In the genomic region with DNA sequence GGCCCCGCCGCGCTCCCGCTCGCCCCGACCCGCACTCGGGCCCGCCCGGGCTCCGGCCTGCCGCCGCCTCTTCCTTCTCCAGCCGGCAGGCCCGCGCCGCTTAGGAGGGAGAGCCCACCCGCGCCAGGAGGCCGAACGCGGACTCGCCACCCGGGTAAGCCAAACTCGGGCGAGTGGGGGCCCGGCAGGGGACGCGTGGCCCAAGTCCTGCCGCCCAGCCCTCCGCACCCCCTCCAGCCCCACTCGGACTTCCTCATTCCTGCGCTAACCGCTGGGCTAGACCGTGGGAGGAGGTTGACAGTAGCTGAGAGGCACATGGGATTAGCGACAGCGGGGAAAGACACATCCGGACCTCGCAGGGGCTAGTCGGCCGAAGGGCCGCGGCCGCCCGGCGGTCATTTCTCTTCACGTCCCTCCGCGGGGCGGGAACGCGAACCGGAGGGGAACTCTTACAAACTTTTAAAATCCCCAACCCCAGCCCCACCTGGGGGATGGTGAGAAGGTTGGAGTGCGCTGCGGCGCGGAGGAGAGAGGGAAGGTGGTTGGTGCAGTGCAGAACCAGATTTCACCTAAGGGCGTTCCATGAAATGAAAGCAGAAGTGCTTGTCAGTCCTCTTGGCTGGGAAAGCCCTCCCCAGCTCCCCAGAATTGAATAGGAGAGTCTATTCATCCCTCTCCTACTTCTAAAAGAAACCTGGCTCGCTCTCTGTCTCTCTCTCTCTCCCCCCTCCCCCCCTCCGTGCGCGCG, we compare ENCODE assay signal across 8 cellular contexts. TPM values are rescaled to one million over a fixed set of nuclear protein-coding genes. Genes with fewer than 3 reads are reported as not detected.
A peak's percentile ranks its signal among the peaks of the same experiment; 100 is the strongest.
DNase-seq lines count a peak whose midpoint lies in the region; ATAC-seq and TF ChIP-seq lines count a peak whose summit lies in the region.

No MANE protein-coding gene starts in this region.

- peak overlapping the region; percentile 95 for H3K27ac Mint-ChIP-seq in activated CD4-positive, alpha-beta memory T cell treated with anti-CD3 and anti-CD28 coated beads for 36 hours

- intact Hi-C loops in activated CD4-positive, alpha-beta memory T cell treated with anti-CD3 and anti-CD28 coated beads for 36 hours (cut with micrococcal nuclease), result loop anchor here (1.0 to 5.0 kb wide), 10 partner anchors 17 to 575 kb away; a partner anchor contains a TSS

- no peaks in the 10 kb centered on the region for H3K27me3 Mint-ChIP-seq in activated CD4-positive, alpha-beta memory T cell treated with anti-CD3 and anti-CD28 coated beads for 36 hours

- in situ Hi-C loops in GM18951 (cut with MboI; ENCODE audit: low sequenced_read_pairs, unreplicated experiment), result no loop called here

- 0 to 1% methylated on average over 59 to 63 of the region's 63 CpGs for WGBS in lung, 2 donors

- H3K4me3 ChIP-seq in lung, result peak overlapping the region; percentile 90

- H3K36me3 Mint-ChIP-seq in activated CD4-positive, alpha-beta memory T cell treated with anti-CD3 and anti-CD28 coated beads for 36 hours, result peaks cover 25% of the 10 kb centered on the region

- TF ChIP-seq CTCF in AG09319 (IDR thresholded peaks at IDR 0.05; ENCODE audit: low read depth, low read length) (no peak), lung (IDR thresholded peaks at IDR 0.05; ENCODE audit: control extremely low read depth, extremely low read depth) (no peak)

- H3K27me3 ChIP-seq in lung (ENCODE audit: control insufficient read depth, insufficient read depth), result no peaks in the 10 kb centered on the region

- CTCF ChIA-PET in activated CD4-positive, alpha-beta memory T cell treated with anti-CD3 and anti-CD28 coated beads for 36 hours (lab: Charles Lee), result interaction anchor here (0.6 to 1.5 kb wide), 3 partner anchors 18 to 124 kb away, joined by 3 read pairs; no protein-coding TSS in a partner anchor

- peak; percentile 37 for DNase-seq in AG09319 (ENCODE audit: extremely low read depth, low read depth)
- DNase-seq in NCI-H526 treated with DMSO at 0.1 percent for 48 hours (lab: John Stamatoyannopoulos, UW), result peak; percentile 54
- DNase-seq in activated CD4-positive, alpha-beta memory T cell treated with anti-CD3 and anti-CD28 coated beads for 36 hours, result peak; percentile 80
- DNase-seq in ecto neural progenitor cell (ENCODE audit: low spot score), result peak; percentile 83
- peak; percentile 90 for DNase-seq in lung (ENCODE audit: low spot score)
- DNase-seq in stimulated activated CD4-positive, alpha-beta T cell treated with anti-CD3 and anti-CD28 coated beads, TNF-alpha, amount 100 ng/mL, for 48 hours (ENCODE audit: low read depth in 3 of 3), result peak; percentile 31 to 48 (median 32)

- H3K27ac ChIP-seq in lung (ENCODE audit: low read depth in 1 of 2, low read length in 1 of 2), result peak overlapping the region; percentile 99

- peak; percentile 45 for ATAC-seq in HG03139 (IDR thresholded peaks at IDR 0.05; ENCODE audit: unreplicated experiment)
- ATAC-seq in lung (ENCODE audit: insufficient read depth, low FRiP score), result peak; percentile 89

- no peaks in the 10 kb centered on the region for H3K9me3 ChIP-seq in lung (ENCODE audit: control insufficient read depth in 2 of 2, insufficient read depth in 1 of 2, low read length in 1 of 2)

- H3K4me1 Mint-ChIP-seq in activated CD4-positive, alpha-beta memory T cell treated with anti-CD3 and anti-CD28 coated beads for 36 hours (ENCODE audit: low read depth), result peaks cover 28% of the 10 kb centered on the region

- peaks cover 0 to 16% of the 10 kb centered on the region in 2 donors for H3K4me1 ChIP-seq in lung (ENCODE audit: control insufficient read depth in 2 of 2, insufficient read depth in 2 of 2, low read length in 2 of 2)

- peak overlapping the region; percentile 94 for H3K4me3 Mint-ChIP-seq in activated CD4-positive, alpha-beta memory T cell treated with anti-CD3 and anti-CD28 coated beads for 36 hours

- POLR2A ChIA-PET in activated CD4-positive, alpha-beta memory T cell treated with anti-CD3 and anti-CD28 coated beads for 36 hours (lab: Charles Lee), result interaction anchor here (0.6 to 3.3 kb wide), 12 partner anchors 10 to 326 kb away, joined by 3 to 12 read pairs (median 6); a partner anchor contains a TSS

- TF ChIP-seq POLR2A in GM18951 (IDR thresholded peaks at IDR 0.05; ENCODE audit: extremely low read depth, insufficient read depth, insufficient read length), result peak; percentile 44

- no peaks in the 10 kb centered on the region for H3K36me3 ChIP-seq in lung (ENCODE audit: control insufficient read depth in 2 of 2, insufficient read depth in 2 of 2, low read length in 2 of 2)

- peaks cover 7% of the 10 kb centered on the region for H3K9me3 Mint-ChIP-seq in activated CD4-positive, alpha-beta memory T cell treated with anti-CD3 and anti-CD28 coated beads for 36 hours

RNA-seq across cellular contexts. Expression of a gene that starts 0.7 kb away (rescaled TPM):
- total RNA-seq in activated CD4-positive, alpha-beta memory T cell treated with anti-CD3 and anti-CD28 coated beads for 36 hours, result 100 to 1,000 TPM; 122 to 133 TPM
- total RNA-seq in lung, result 10 to 100 TPM; 52.3 to 66.0 TPM
- polyA plus RNA-seq in lung, result 10 to 100 TPM; 12.3 to 61.2 TPM

Comparison
In these comparisons a context has a peak if more than half of its experiments do, and no peak if none do; other contexts are left out.
1. Peak in every context shown above with its lines: DNase-seq, ATAC-seq, H3K4me3 ChIP-seq and H3K27ac ChIP-seq.
2. DNase-seq: peak in every context shown above with its lines; median percentile 90 in lung; 83 in ecto neural progenitor cell; 80 in activated CD4-positive, alpha-beta memory T cell treated with anti-CD3 and anti-CD28 coated beads for 36 hours; 54 in NCI-H526 treated with DMSO at 0.1 percent for 48 hours; 37 in AG09319; 32 in stimulated activated CD4-positive, alpha-beta T cell treated with anti-CD3 and anti-CD28 coated beads, TNF-alpha, amount 100 ng/mL, for 48 hours.